Comparison of ENCODE assay signal across 18 cellular contexts in the genomic region with DNA sequence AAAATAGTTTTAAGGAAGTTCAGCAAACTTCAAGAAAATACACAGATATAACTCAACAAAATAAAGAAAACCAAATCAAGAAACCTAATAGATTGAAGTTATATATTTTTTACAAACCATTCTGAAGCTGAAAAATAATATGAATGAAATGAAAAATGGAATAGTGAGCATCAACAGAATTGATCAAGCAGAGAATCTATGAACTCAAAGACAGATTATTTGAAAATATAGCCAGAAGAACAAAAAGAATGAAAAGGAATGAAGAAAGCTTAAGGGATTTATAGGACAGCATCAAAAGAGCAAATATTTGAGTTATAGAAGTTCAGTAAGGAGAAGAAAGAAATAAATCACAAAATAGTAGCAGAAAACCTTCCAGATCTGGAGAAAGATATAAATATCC.
"Had no signal": no experiment of that assay in that cellular context is flagged by ENCODE, and none has a peak within 500 bp of the region (broad histone marks: within the 10 kb centered on the region; RNA-seq: fewer than 3 reads in every experiment).

No MANE protein-coding gene starts in this region.

- H3K27ac ChIP-seq: coronary artery, psoas muscle, spleen, suprapubic skin, thyroid gland had no signal

- H3K27me3 ChIP-seq: spleen, suprapubic skin, thyroid gland had no signal

- H3K27me3 Mint-ChIP-seq: naive B cell; stimulated activated naive B cell treated with anti-CD40 and anti-IgM and Interleukin-4, amounts not matched to agents 10 μg/mL and 1 μg/mL and 100 μg/mL, for 72 hours; type B pancreatic cell had no signal

- H3K4me3 ChIP-seq: coronary artery, psoas muscle, spleen, suprapubic skin, thyroid gland had no signal

- DNase-seq: effector CD4-positive, alpha-beta T cell; foreskin melanocyte; hippocampal formation; kidney glomerular epithelial cell; naive B cell; nephron progenitor cell; psoas muscle; retina; spleen; stimulated activated CD4-positive, alpha-beta T cell treated with anti-CD3 and anti-CD28 coated beads, Interleukin-15, amount 100 ng/mL, for 24 hours; stimulated activated CD4-positive, alpha-beta T cell treated with anti-CD3 and anti-CD28 coated beads, Interleukin-1b, Interleukin-23, amount 100 ng/mL, for 48 hours; stimulated activated CD4-positive, alpha-beta T cell treated with anti-CD3 and anti-CD28 coated beads, Interleukin-4, amount 100 ng/mL, for 24 hours; stimulated activated naive B cell treated with anti-CD40 and anti-IgM and Interleukin-4, amounts not matched to agents 10 μg/mL and 1 μg/mL and 100 μg/mL, for 72 hours; thyroid gland had no signal

- H3K9me3 ChIP-seq: suprapubic skin, thyroid gland had no signal

- ATAC-seq: sciatic nerve; stimulated activated naive B cell treated with anti-CD40 and anti-IgM and Interleukin-4, amounts not matched to agents 10 μg/mL and 1 μg/mL and 100 μg/mL, for 72 hours had no signal

- H3K4me1 Mint-ChIP-seq: naive B cell; nephron progenitor cell; stimulated activated naive B cell treated with anti-CD40 and anti-IgM and Interleukin-4, amounts not matched to agents 10 μg/mL and 1 μg/mL and 100 μg/mL, for 72 hours had no signal

- H3K27ac Mint-ChIP-seq: naive B cell; nephron progenitor cell; stimulated activated naive B cell treated with anti-CD40 and anti-IgM and Interleukin-4, amounts not matched to agents 10 μg/mL and 1 μg/mL and 100 μg/mL, for 72 hours; type B pancreatic cell had no signal

- H3K4me1 ChIP-seq: psoas muscle, spleen, suprapubic skin, thyroid gland had no signal

- H3K4me3 Mint-ChIP-seq: naive B cell; nephron progenitor cell; stimulated activated naive B cell treated with anti-CD40 and anti-IgM and Interleukin-4, amounts not matched to agents 10 μg/mL and 1 μg/mL and 100 μg/mL, for 72 hours; type B pancreatic cell had no signal
